8 cellular contexts compared by ENCODE assay signal in genomic region chr15:78437762-78438594, GRCh38. TPM values are rescaled to one million over a fixed set of nuclear protein-coding genes. Genes with fewer than 3 reads are reported as not detected.
DNase-seq lines count a peak whose midpoint lies in the region; ATAC-seq and TF ChIP-seq lines count a peak whose summit lies in the region.

IREB2 (plus strand) TSS chr15:78438216; CDS start chr15:78438338, 122 bp downstream.

- H3K9me3 Mint-ChIP-seq in activated T-cell treated with anti-CD3 and anti-CD28 coated beads, Interleukin-2, amount 50 U/mL, for 24 hours = no peaks in the 10 kb centered on the region

- peak within 1 kb of the TSS; percentile 86 for H3K4me3 Mint-ChIP-seq in activated T-cell treated with anti-CD3 and anti-CD28 coated beads, Interleukin-2, amount 50 U/mL, for 24 hours

- peaks cover 48% of the 10 kb centered on the region for H3K36me3 Mint-ChIP-seq in activated T-cell treated with anti-CD3 and anti-CD28 coated beads, Interleukin-2, amount 50 U/mL, for 24 hours (ENCODE audit: low read depth)

- H3K27ac Mint-ChIP-seq in activated T-cell treated with anti-CD3 and anti-CD28 coated beads, Interleukin-2, amount 50 U/mL, for 24 hours = peak within 1 kb of the TSS; percentile 98

- in situ Hi-C loops in KBM-7 (cut with MboI; ENCODE audit: low pct_unique_long_range_greater_than_20kb, low sequenced_read_pairs) = no loop called here

- peaks cover 45% of the 10 kb centered on the region for H3K4me1 Mint-ChIP-seq in activated T-cell treated with anti-CD3 and anti-CD28 coated beads, Interleukin-2, amount 50 U/mL, for 24 hours (ENCODE audit: low read depth)

- peak; percentile 87 for DNase-seq in DMS153 (lab: John Stamatoyannopoulos, UW)
- DNase-seq in KBM-7 = peak; percentile 100
- DNase-seq in activated T-cell treated with anti-CD3 and anti-CD28 coated beads, Interleukin-2, amount 50 U/mL, for 24 hours = peak; percentile 98
- peak; percentile 71 for DNase-seq in epithelial cell of proximal tubule (ENCODE audit: low read depth)
- peak; percentile 99 for DNase-seq in mucosa of gallbladder (ENCODE audit: low spot score)
- DNase-seq in stimulated activated CD8-positive, alpha-beta memory T cell treated with anti-CD3 and anti-CD28 coated beads, Interleukin-4, amount 100 ng/mL, for 4 hours (ENCODE audit: low read depth in 2 of 2, low spot score in 1 of 2) = peak; percentile 91 to 94

- ATAC-seq in GM21717 (IDR thresholded peaks at IDR 0.05; ENCODE audit: unreplicated experiment) = peak; percentile 73

- TF ChIP-seq CTCF in epithelial cell of proximal tubule (conservative IDR thresholded peaks at IDR 0.05; ENCODE audit: low read depth, low read length) = no peak

- peak within 1 kb of the TSS; percentile 85 for H3K4me3 ChIP-seq in epithelial cell of proximal tubule (ENCODE audit: low read depth, low read length)

- no peaks in the 10 kb centered on the region for H3K27me3 Mint-ChIP-seq in activated T-cell treated with anti-CD3 and anti-CD28 coated beads, Interleukin-2, amount 50 U/mL, for 24 hours

TF ChIP-seq in PFSK-1, 5 proteins besides CTCF, POLR2A, EP300 and RAD21:
- TF ChIP-seq TAF1 (IDR thresholded peaks at IDR 0.05; ENCODE audit: borderline replicate concordance, insufficient read depth, low read length) (peak; percentile 79; the same call in 1 of the 2 replicates), SIN3A (IDR thresholded peaks at IDR 0.05; ENCODE audit: borderline replicate concordance, insufficient read depth, low read length) (peak; percentile 98), POLR2AphosphoS5 (IDR thresholded peaks at IDR 0.05; ENCODE audit: low read depth, low read length) (peak; percentile 98), FOXP2 (optimal IDR thresholded peaks at IDR 0.05; ENCODE audit: borderline replicate concordance, extremely low read depth, extremely low read length, insufficient read depth) (no peak)

RNA-seq across cellular contexts. Expression of gene IREB2, which starts in this region (rescaled TPM):
- 19.4 TPM for polyA plus RNA-seq in PFSK-1 (2012; ENCODE audit: insufficient read length, low read depth)
- total RNA-seq in epithelial cell of proximal tubule = 13.0 and 25.0 TPM in 2 replicates
- total RNA-seq in mucosa of gallbladder = 45.5 TPM

Comparison
In these comparisons a context has a peak if more than half of its experiments do, and no peak if none do; other contexts are left out.
1. Peak in every context shown above with its lines: DNase-seq, ATAC-seq and H3K4me3 ChIP-seq.